24 cellular contexts compared by ENCODE assay signal in the genomic region with DNA sequence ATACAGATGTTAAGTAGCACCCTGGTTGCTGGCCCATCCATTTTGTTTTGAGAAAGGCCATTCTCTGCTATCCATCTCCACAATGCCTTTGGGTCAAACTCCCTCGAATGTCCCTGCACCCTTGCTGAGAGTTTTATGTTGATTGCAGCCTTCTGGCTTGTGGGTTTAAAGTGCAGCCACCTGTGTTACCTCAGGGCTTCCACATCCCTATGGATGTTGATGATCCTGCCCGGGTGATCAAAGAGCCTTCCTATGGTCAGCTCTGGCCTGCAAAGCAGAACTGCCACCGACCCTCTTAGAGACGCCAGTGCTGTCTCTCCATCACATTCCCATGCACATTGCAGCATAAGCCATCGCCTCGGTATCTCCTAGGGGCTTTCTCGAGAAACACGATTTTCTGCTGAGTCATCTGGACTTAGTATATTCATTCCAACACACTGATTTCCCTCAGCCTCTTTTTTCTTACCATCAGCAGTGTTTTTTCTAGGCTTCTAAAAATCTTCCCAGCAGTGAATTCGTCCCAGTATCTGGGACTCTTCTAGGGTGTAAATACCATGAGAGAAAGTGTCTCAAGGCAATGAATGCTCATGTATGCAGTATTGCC.
DNase-seq lines count a peak whose midpoint lies in the region; ATAC-seq and TF ChIP-seq lines count a peak whose summit lies in the region.
"Had no signal": no experiment of that assay in that cellular context is flagged by ENCODE, and none has a peak within 500 bp of the region (broad histone marks: within the 10 kb centered on the region; RNA-seq: fewer than 3 reads in every experiment).

No MANE protein-coding gene starts in this region.

- H3K9me3 Mint-ChIP-seq in activated CD4-positive, alpha-beta T cell treated with anti-CD3 and anti-CD28 coated beads, Interleukin-2, amount 10 ng/mL, durations not matched to agents 24 days and 14 days = no peaks in the 10 kb centered on the region
- H3K9me3 Mint-ChIP-seq: CD8-positive, alpha-beta memory T cell had no signal

- in situ Hi-C loops in brain microvascular endothelial cell (cut with HindIII; ENCODE audit: low pct_ligation_motif_present, low sequenced_read_pairs) = no loop called here

- H3K4me3 Mint-ChIP-seq in activated CD4-positive, alpha-beta T cell treated with anti-CD3 and anti-CD28 coated beads, Interleukin-2, amount 10 ng/mL, durations not matched to agents 24 days and 14 days = no peak overlapping the region
- H3K4me3 Mint-ChIP-seq: CD14-positive monocyte; CD8-positive, alpha-beta memory T cell had no signal

- H3K4me1 Mint-ChIP-seq in activated CD4-positive, alpha-beta T cell treated with anti-CD3 and anti-CD28 coated beads, Interleukin-2, amount 10 ng/mL, durations not matched to agents 24 days and 14 days = no peaks in the 10 kb centered on the region
- H3K4me1 Mint-ChIP-seq: CD8-positive, alpha-beta memory T cell had no signal

- H2AFZ ChIP-seq in hepatocyte = no peak overlapping the region

- no peaks in the 10 kb centered on the region for H3K79me2 ChIP-seq in hepatocyte

- H3K9me2 ChIP-seq in hepatocyte (replicated peaks; ENCODE audit: insufficient read depth) = no peaks in the 10 kb centered on the region

- H4K20me1 ChIP-seq in hepatocyte (ENCODE audit: insufficient read depth, poor library complexity, severe bottlenecking) = no peaks in the 10 kb centered on the region

- no peak for ATAC-seq in HG03520 (IDR thresholded peaks at IDR 0.05; ENCODE audit: unreplicated experiment)

- H3K36me3 ChIP-seq in brain microvascular endothelial cell (replicated peaks) = no peaks in the 10 kb centered on the region
- H3K36me3 ChIP-seq in hepatocyte (replicated peaks; ENCODE audit: insufficient read depth, low read depth) = no peaks in the 10 kb centered on the region
- H3K36me3 ChIP-seq: BE2C, MG63 had no signal

- no peak overlapping the region for H3K27ac ChIP-seq in brain microvascular endothelial cell
- H3K27ac ChIP-seq in hepatocyte = no peak overlapping the region
- no peak overlapping the region for H3K27ac ChIP-seq in substantia nigra (ENCODE audit: low read depth, low read length, poor library complexity, severe bottlenecking)
- H3K27ac ChIP-seq: 22Rv1, RWPE1 had no signal

- H3K27me3 Mint-ChIP-seq in activated CD4-positive, alpha-beta T cell treated with anti-CD3 and anti-CD28 coated beads, Interleukin-2, amount 10 ng/mL, durations not matched to agents 24 days and 14 days = no peaks in the 10 kb centered on the region
- H3K27me3 Mint-ChIP-seq: CD8-positive, alpha-beta memory T cell had no signal

- 59% methylated on average over 9 of the region's 9 CpGs for WGBS in hepatocyte (ENCODE audit: low lambda C conversion rate, missing lambda C conversion rate)

- H3K4me3 ChIP-seq in brain microvascular endothelial cell (ENCODE audit: low read depth, low read length) (no peak overlapping the region), hepatocyte (no peak overlapping the region)
- H3K4me3 ChIP-seq: MG63 had no signal

- H3K9me3 ChIP-seq in hepatocyte (ENCODE audit: low read depth) = no peaks in the 10 kb centered on the region
- H3K9me3 ChIP-seq: BE2C, MG63 had no signal

- DNase-seq in activated CD4-positive, alpha-beta T cell treated with anti-CD3 and anti-CD28 coated beads, Interleukin-2, amount 10 ng/mL, durations not matched to agents 24 days and 14 days = peak; percentile 8
- DNase-seq in activated CD4-positive, alpha-beta T cell treated with anti-CD3 and anti-CD28 coated beads, Interleukin-2, amount 50 U/mL, for 48 hours = no peak
- peak; percentile 18 for DNase-seq in brain microvascular endothelial cell
- peak; percentile 20 for DNase-seq in hepatocyte (ENCODE audit: low spot score)
- no peak for DNase-seq in activated effector memory CD4-positive, alpha-beta T cell treated with anti-CD3 and anti-CD28 coated beads, Interleukin-2, amount 50 U/mL, for 16 hours
- no peak for DNase-seq in substantia nigra (lab: John Stamatoyannopoulos, UW)
- DNase-seq: ACHN; BE2C; CD8-positive, alpha-beta memory T cell; DMS 273 treated with DMSO at 0.1 percent for 48 hours; DMS79; KG1; MG63; NCI-H1105 treated with DMSO at 0.1 percent for 48 hours; NCI-H146; NCI-H1930; NCI-H446 treated with DMSO at 0.1 percent for 48 hours; NCI-H526; NCI-H82; SHP77 had no signal

- no peaks in the 10 kb centered on the region for H3K27me3 ChIP-seq in brain microvascular endothelial cell (replicated peaks)
- H3K27me3 ChIP-seq in hepatocyte = no peaks in the 10 kb centered on the region
- H3K27me3 ChIP-seq: BE2C, MG63 had no signal

- TF ChIP-seq CTCF in brain microvascular endothelial cell (IDR thresholded peaks at IDR 0.05; ENCODE audit: low read depth, low read length, missing control alignments) = no peak
- no peak for TF ChIP-seq CTCF in hepatocyte (IDR thresholded peaks at IDR 0.05; ENCODE audit: poor library complexity)

- intact Hi-C loops in activated CD4-positive, alpha-beta T cell treated with anti-CD3 and anti-CD28 coated beads, Interleukin-2, amount 10 ng/mL, durations not matched to agents 24 days and 14 days (cut with micrococcal nuclease) = loop anchor here (5.0 kb wide), 1 partner anchor 299 kb away; no protein-coding TSS in a partner anchor

- H3K27ac Mint-ChIP-seq in activated CD4-positive, alpha-beta T cell treated with anti-CD3 and anti-CD28 coated beads, Interleukin-2, amount 10 ng/mL, durations not matched to agents 24 days and 14 days = no peak overlapping the region
- H3K27ac Mint-ChIP-seq: CD14-positive monocyte; CD8-positive, alpha-beta memory T cell had no signal

- no peak overlapping the region for H3K4me2 ChIP-seq in hepatocyte

- H3K4me1 ChIP-seq in hepatocyte (ENCODE audit: insufficient read depth) = no peaks in the 10 kb centered on the region
- H3K4me1 ChIP-seq: BE2C had no signal

- H3K36me3 Mint-ChIP-seq in activated CD4-positive, alpha-beta T cell treated with anti-CD3 and anti-CD28 coated beads, Interleukin-2, amount 10 ng/mL, durations not matched to agents 24 days and 14 days (ENCODE audit: low read depth) = no peaks in the 10 kb centered on the region
- H3K36me3 Mint-ChIP-seq: CD14-positive monocyte; CD8-positive, alpha-beta memory T cell had no signal

Comparison
In these comparisons a context has a peak if more than half of its experiments do, and no peak if none do; other contexts are left out.
1. DNase-seq: peak in activated CD4-positive, alpha-beta T cell treated with anti-CD3 and anti-CD28 coated beads, Interleukin-2, amount 10 ng/mL, durations not matched to agents 24 days and 14 days (single experiment), brain microvascular endothelial cell (single experiment) and hepatocyte (single experiment); none in activated CD4-positive, alpha-beta T cell treated with anti-CD3 and anti-CD28 coated beads, Interleukin-2, amount 50 U/mL, for 48 hours (0 of 2), activated effector memory CD4-positive, alpha-beta T cell treated with anti-CD3 and anti-CD28 coated beads, Interleukin-2, amount 50 U/mL, for 16 hours (single experiment) and substantia nigra (0 of 49).